In the genomic region with DNA sequence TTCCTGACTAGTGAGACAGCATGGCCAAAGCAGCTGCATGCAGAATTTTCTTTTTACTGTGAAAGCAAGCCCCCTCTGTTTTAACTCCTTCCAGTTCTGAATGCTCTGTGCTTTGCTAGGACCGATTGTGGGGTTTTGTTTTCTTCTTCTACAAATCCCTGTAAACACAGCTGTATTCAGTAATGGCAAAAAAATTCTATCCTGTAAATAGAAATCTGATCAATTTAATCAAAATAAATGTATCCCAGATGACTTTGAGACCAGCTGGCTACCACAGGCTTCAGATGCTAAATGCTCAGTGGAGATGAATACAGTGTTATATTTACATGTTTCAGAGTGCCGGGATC, we compare ENCODE assay signal across 1 cellular context.
A peak's percentile ranks its signal among the peaks of the same experiment; 100 is the strongest.
TF ChIP-seq lines count a peak whose summit lies in the region.

No MANE protein-coding gene starts in this region.

TF ChIP-seq in IMR-90, 13 proteins besides CTCF, POLR2A, EP300 and RAD21:
- TF ChIP-seq ELK1 (IDR thresholded peaks at IDR 0.05; ENCODE audit: borderline replicate concordance, low read depth, low read length): no peak
- peak; percentile 32; the same call in 1 of the 2 replicates for TF ChIP-seq FOS (IDR thresholded peaks at IDR 0.05; ENCODE audit: low read depth, low read length)
